9 cellular contexts compared by ENCODE assay signal in genomic region chr5:61866930-61867329, GRCh38.
DNase-seq lines count a peak whose midpoint lies in the region; TF ChIP-seq lines count a peak whose summit lies in the region.
"Had no signal": no experiment of that assay in that cellular context is flagged by ENCODE, and none has a peak within 500 bp of the region (broad histone marks: within the 10 kb centered on the region; RNA-seq: fewer than 3 reads in every experiment).

No MANE protein-coding gene starts in this region.

- H3K4me3 Mint-ChIP-seq in osteocyte (ENCODE audit: unreplicated experiment), result no peak overlapping the region

- H3K27me3 ChIP-seq in KMS-11 (ENCODE audit: insufficient read depth, low read depth), result no peaks in the 10 kb centered on the region

- H3K36me3 Mint-ChIP-seq in osteocyte (ENCODE audit: unreplicated experiment), result no peaks in the 10 kb centered on the region

- no peaks in the 10 kb centered on the region for H3K79me2 ChIP-seq in KMS-11 (ENCODE audit: insufficient read depth, low read depth)

- no peak overlapping the region for H3K27ac Mint-ChIP-seq in osteocyte (ENCODE audit: unreplicated experiment)

- no peaks in the 10 kb centered on the region for H3K4me1 Mint-ChIP-seq in osteocyte (ENCODE audit: unreplicated experiment)

- H3K27ac ChIP-seq in KMS-11 (no peak overlapping the region), caudate nucleus (ENCODE audit: low read depth, low read length) (no peak overlapping the region)

- H2AFZ ChIP-seq in KMS-11 (ENCODE audit: low read depth), result peak overlapping the region; percentile 7; the same call in 1 of the 2 replicates

- no peaks in the 10 kb centered on the region for H3K36me3 ChIP-seq in KMS-11 (ENCODE audit: insufficient read depth)

- H3K27me3 Mint-ChIP-seq in osteocyte (ENCODE audit: unreplicated experiment), result peaks cover 4% of the 10 kb centered on the region

- H4K20me1 ChIP-seq in KMS-11 (ENCODE audit: insufficient read depth), result no peaks in the 10 kb centered on the region

- TF ChIP-seq CTCF in GM12864 (IDR thresholded peaks at IDR 0.05; ENCODE audit: low read depth, low read length, missing control alignments) (no peak), KMS-11 (conservative IDR thresholded peaks at IDR 0.05; ENCODE audit: low read depth, low read length) (no peak), osteocyte (IDR thresholded peaks at IDR 0.05) (no peak)

- no peak overlapping the region for H3K4me3 ChIP-seq in GM12864 (ENCODE audit: low read depth, low read length)
- no peak overlapping the region for H3K4me3 ChIP-seq in KMS-11 (IDR thresholded peaks at IDR 0.05; ENCODE audit: insufficient read depth, low read depth, low read length)

- peaks cover 10% of the 10 kb centered on the region for H3K4me1 ChIP-seq in KMS-11 (ENCODE audit: low read depth, poor library complexity, severe bottlenecking)

- peaks cover 10% of the 10 kb centered on the region for H3K9me3 Mint-ChIP-seq in osteocyte (ENCODE audit: unreplicated experiment)

- peak overlapping the region; percentile 8; the same call in 1 of the 2 replicates for H3K4me2 ChIP-seq in KMS-11

- H3K9ac ChIP-seq in KMS-11, result no peak overlapping the region

- DNase-seq in GM12864 (ENCODE audit: low read depth), result peak; percentile 13
- peak; percentile 76 for DNase-seq in H4 (ENCODE audit: low spot score)
- peak; percentile 20 for DNase-seq in fibroblast of peridontal ligament (ENCODE audit: extremely low read depth)
- DNase-seq in caudate nucleus (lab: John Stamatoyannopoulos, UW), result no peak
- no peak for DNase-seq in osteocyte (ENCODE audit: extremely low spot score, unreplicated experiment)
- DNase-seq in activated CD4-positive, CD25-positive, alpha-beta regulatory T cell treated with anti-CD3 and anti-CD28 coated beads, Interleukin-2, amount 50 U/mL, for 72 hours, result no peak
- DNase-seq in NCI-H128 (lab: John Stamatoyannopoulos, UW; ENCODE audit: unreplicated experiment), result no peak
- DNase-seq: activated gamma-delta T cell had no signal

Comparison
In these comparisons a context has a peak if more than half of its experiments do, and no peak if none do; other contexts are left out.
1. DNase-seq: peak in GM12864 (single experiment), H4 (single experiment) and fibroblast of peridontal ligament (single experiment); none in caudate nucleus (0 of 61), osteocyte (single experiment), activated CD4-positive, CD25-positive, alpha-beta regulatory T cell treated with anti-CD3 and anti-CD28 coated beads, Interleukin-2, amount 50 U/mL, for 72 hours (single experiment) and NCI-H128 (single experiment).